In the genomic region with DNA sequence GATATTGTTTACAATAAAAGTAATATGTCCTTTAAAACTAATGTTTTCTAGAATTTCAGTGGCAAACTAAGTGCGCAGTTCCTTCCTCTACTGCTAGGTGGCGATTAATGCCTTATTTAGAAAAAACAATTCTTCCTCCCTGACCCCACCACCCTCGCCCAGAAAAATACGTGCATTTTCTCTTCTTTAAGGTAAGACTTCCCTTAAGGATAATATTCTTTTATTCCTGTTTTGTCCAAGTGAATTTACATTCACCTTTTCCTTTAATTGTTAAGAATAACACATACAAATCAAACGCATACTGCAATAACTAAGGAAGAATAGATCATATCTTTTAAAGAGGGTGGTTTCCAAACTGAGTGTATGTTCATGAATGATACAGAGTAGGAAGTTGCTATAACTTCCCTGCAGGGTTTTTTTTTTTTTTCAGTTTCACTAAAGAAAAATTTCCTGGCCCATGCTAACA, we compare ENCODE assay signal across 8 cellular contexts. TPM values are rescaled to one million over a fixed set of nuclear protein-coding genes. Genes with fewer than 3 reads are reported as not detected.
DNase-seq lines count a peak whose midpoint lies in the region; ATAC-seq and TF ChIP-seq lines count a peak whose summit lies in the region.

No MANE protein-coding gene starts in this region.

- H3K4me1 ChIP-seq in CD4-positive, CD25-positive, alpha-beta regulatory T cell (ENCODE audit: control insufficient read depth, insufficient read depth, low read length, poor library complexity, severe bottlenecking) = peaks cover 10% of the 10 kb centered on the region
- H3K4me1 ChIP-seq in sigmoid colon = peaks cover 0 to 49% (median 46%) of the 10 kb centered on the region in 4 donors

- H3K9me3 ChIP-seq in CD4-positive, CD25-positive, alpha-beta regulatory T cell (ENCODE audit: control insufficient read depth in 2 of 2, low read length in 2 of 2) = no peaks in the 10 kb centered on the region
- H3K9me3 ChIP-seq in sigmoid colon = no peaks in the 10 kb centered on the region

- H3K36me3 Mint-ChIP-seq in CD4-positive, CD25-positive, alpha-beta regulatory T cell = peaks cover 8% of the 10 kb centered on the region
- H3K36me3 Mint-ChIP-seq in activated T-cell treated with anti-CD3 and anti-CD28 coated beads, Interleukin-2, amount 50 U/mL, for 4 hours (ENCODE audit: insufficient read depth) = peaks cover 2% of the 10 kb centered on the region

- peaks cover 6 to 42% (median 10%) of the 10 kb centered on the region in 4 donors for H3K4me1 Mint-ChIP-seq in CD4-positive, CD25-positive, alpha-beta regulatory T cell
- H3K4me1 Mint-ChIP-seq in activated T-cell treated with anti-CD3 and anti-CD28 coated beads, Interleukin-2, amount 50 U/mL, for 4 hours (ENCODE audit: low read depth) = peaks cover 20% of the 10 kb centered on the region

- H3K36me3 ChIP-seq in CD4-positive, CD25-positive, alpha-beta regulatory T cell (ENCODE audit: control insufficient read depth, insufficient read depth, low read length) = no peaks in the 10 kb centered on the region
- H3K36me3 ChIP-seq in sigmoid colon = no peaks in the 10 kb centered on the region

- TF ChIP-seq CTCF in fibroblast of the aortic adventitia (IDR thresholded peaks at IDR 0.05; ENCODE audit: insufficient read depth, low read length) (peak; percentile 81), sigmoid colon (IDR thresholded peaks at IDR 0.05) (peak; percentile 55 to 84 (median 72))

- H3K27ac ChIP-seq in CD4-positive, CD25-positive, alpha-beta regulatory T cell (ENCODE audit: insufficient read depth, low read length, poor library complexity, severe bottlenecking) = peak overlapping the region; percentile 34
- peak overlapping the region in 3 of 4 donors; percentile 57 to 73 (median 73) for H3K27ac ChIP-seq in sigmoid colon

- no peaks in the 10 kb centered on the region for H3K27me3 ChIP-seq in CD4-positive, CD25-positive, alpha-beta regulatory T cell (ENCODE audit: control insufficient read depth, insufficient read depth, low read length)
- no peaks in the 10 kb centered on the region for H3K27me3 ChIP-seq in sigmoid colon

- peak overlapping the region; percentile 42 to 81 (median 78) for H3K4me3 Mint-ChIP-seq in CD4-positive, CD25-positive, alpha-beta regulatory T cell
- H3K4me3 Mint-ChIP-seq in activated T-cell treated with anti-CD3 and anti-CD28 coated beads, Interleukin-2, amount 50 U/mL, for 4 hours = peak overlapping the region; percentile 73

- no peak for TF ChIP-seq EP300 in sigmoid colon (IDR thresholded peaks at IDR 0.05)

- peak overlapping the region; percentile 80 for H3K4me3 ChIP-seq in CD4-positive, CD25-positive, alpha-beta regulatory T cell (ENCODE audit: low read depth, low read length)
- no peak overlapping the region for H3K4me3 ChIP-seq in fibroblast of the aortic adventitia (ENCODE audit: low read depth, low read length)
- H3K4me3 ChIP-seq in sigmoid colon = no peak overlapping the region

- no peaks in the 10 kb centered on the region for H3K27me3 Mint-ChIP-seq in CD4-positive, CD25-positive, alpha-beta regulatory T cell
- no peaks in the 10 kb centered on the region for H3K27me3 Mint-ChIP-seq in activated T-cell treated with anti-CD3 and anti-CD28 coated beads, Interleukin-2, amount 50 U/mL, for 4 hours (ENCODE audit: low read depth)

- peak; percentile 11 to 71 (median 67) for DNase-seq in CD4-positive, CD25-positive, alpha-beta regulatory T cell
- DNase-seq in NCI-H774 (lab: John Stamatoyannopoulos, UW) = peak; percentile 20
- peak; percentile 29 for DNase-seq in activated T-cell treated with anti-CD3 and anti-CD28 coated beads, Interleukin-2, amount 50 U/mL, for 4 hours
- DNase-seq in fibroblast of the aortic adventitia (ENCODE audit: low read depth) = peak; percentile 55
- DNase-seq in sigmoid colon = no peak
- no peak for DNase-seq in NCI-H128 (lab: John Stamatoyannopoulos, UW; ENCODE audit: unreplicated experiment)

- ATAC-seq in CD4-positive, CD25-positive, alpha-beta regulatory T cell (ENCODE audit: low read depth in 2 of 2) = peak; percentile 60 to 74
- peak; percentile 81 for ATAC-seq in GM18511 (IDR thresholded peaks at IDR 0.05; ENCODE audit: unreplicated experiment)
- ATAC-seq in HG03039 (IDR thresholded peaks at IDR 0.05; ENCODE audit: unreplicated experiment) = peak; percentile 59
- peak; percentile 89 to 95 for ATAC-seq in activated T-cell treated with anti-CD3 and anti-CD28 coated beads, Interleukin-2, amount 50 U/mL, for 4 hours

- H3K27ac Mint-ChIP-seq in CD4-positive, CD25-positive, alpha-beta regulatory T cell = peak overlapping the region; percentile 43 to 75 (median 71)

- intact Hi-C loops in sigmoid colon (cut with DNase I) = loop anchor here (1.0 to 10.0 kb wide), 3 partner anchors 238 to 368 kb away; partner anchors contain the start of gene CYP2R1

- peaks cover 0 to under 1% (median 0%) of the 10 kb centered on the region in 7 donors for H3K9me3 Mint-ChIP-seq in CD4-positive, CD25-positive, alpha-beta regulatory T cell
- no peaks in the 10 kb centered on the region for H3K9me3 Mint-ChIP-seq in activated T-cell treated with anti-CD3 and anti-CD28 coated beads, Interleukin-2, amount 50 U/mL, for 4 hours

- WGBS in sigmoid colon, 2 donors = 3 to 8% methylated on average over 5 of the region's 5 CpGs

- no peak for TF ChIP-seq POLR2A in sigmoid colon (IDR thresholded peaks at IDR 0.05)

RNA-seq across cellular contexts. Expression of gene PSMA1, which starts 17.0 kb away (rescaled TPM):
- total RNA-seq in CD4-positive, CD25-positive, alpha-beta regulatory T cell = 190 TPM
- 100 to 1,000 TPM; 163 to 224 (median 195) TPM for polyA plus RNA-seq in CD4-positive, CD25-positive, alpha-beta regulatory T cell
- 100 to 1,000 TPM; 371 to 419 (median 397) TPM for total RNA-seq in activated T-cell treated with anti-CD3 and anti-CD28 coated beads, Interleukin-2, amount 50 U/mL, for 4 hours
- total RNA-seq in fibroblast of the aortic adventitia (ENCODE audit: low replicate concordance) (110 and 125 TPM in 2 replicates), sigmoid colon (100 to 1,000 TPM; 109 to 137 (median 123) TPM)
- 100 to 1,000 TPM; 137 to 170 (median 145) TPM for polyA plus RNA-seq in sigmoid colon

RNA-seq across cellular contexts. Expression of gene COPB1, which starts 37.6 kb away (rescaled TPM):
- 66.1 TPM for total RNA-seq in CD4-positive, CD25-positive, alpha-beta regulatory T cell
- polyA plus RNA-seq in CD4-positive, CD25-positive, alpha-beta regulatory T cell = 10 to 100 TPM; 70.3 to 94.9 (median 80.4) TPM
- total RNA-seq in activated T-cell treated with anti-CD3 and anti-CD28 coated beads, Interleukin-2, amount 50 U/mL, for 4 hours = 100 to 1,000 TPM; 102 to 123 (median 104) TPM
- total RNA-seq in fibroblast of the aortic adventitia (ENCODE audit: low replicate concordance) (184 and 221 TPM in 2 replicates), sigmoid colon (100 to 1,000 TPM in 1 of 4 donors, 10 to 100 TPM in 3; 70.2 to 103 (median 76.3) TPM)
- polyA plus RNA-seq in sigmoid colon = 10 to 100 TPM; 54.6 to 65.5 (median 57.7) TPM

Comparison
In these comparisons a context has a peak if more than half of its experiments do, and no peak if none do; other contexts are left out.
1. DNase-seq: peak in CD4-positive, CD25-positive, alpha-beta regulatory T cell (3 of 3), NCI-H774 (single experiment), activated T-cell treated with anti-CD3 and anti-CD28 coated beads, Interleukin-2, amount 50 U/mL, for 4 hours (single experiment) and fibroblast of the aortic adventitia (single experiment); none in sigmoid colon (single experiment) and NCI-H128 (single experiment).
2. Peak in every context shown above with its lines, with median percentiles within 50 percentile points of each other: ATAC-seq.